ENCODE assay signal across 1 cellular context in the genomic region with DNA sequence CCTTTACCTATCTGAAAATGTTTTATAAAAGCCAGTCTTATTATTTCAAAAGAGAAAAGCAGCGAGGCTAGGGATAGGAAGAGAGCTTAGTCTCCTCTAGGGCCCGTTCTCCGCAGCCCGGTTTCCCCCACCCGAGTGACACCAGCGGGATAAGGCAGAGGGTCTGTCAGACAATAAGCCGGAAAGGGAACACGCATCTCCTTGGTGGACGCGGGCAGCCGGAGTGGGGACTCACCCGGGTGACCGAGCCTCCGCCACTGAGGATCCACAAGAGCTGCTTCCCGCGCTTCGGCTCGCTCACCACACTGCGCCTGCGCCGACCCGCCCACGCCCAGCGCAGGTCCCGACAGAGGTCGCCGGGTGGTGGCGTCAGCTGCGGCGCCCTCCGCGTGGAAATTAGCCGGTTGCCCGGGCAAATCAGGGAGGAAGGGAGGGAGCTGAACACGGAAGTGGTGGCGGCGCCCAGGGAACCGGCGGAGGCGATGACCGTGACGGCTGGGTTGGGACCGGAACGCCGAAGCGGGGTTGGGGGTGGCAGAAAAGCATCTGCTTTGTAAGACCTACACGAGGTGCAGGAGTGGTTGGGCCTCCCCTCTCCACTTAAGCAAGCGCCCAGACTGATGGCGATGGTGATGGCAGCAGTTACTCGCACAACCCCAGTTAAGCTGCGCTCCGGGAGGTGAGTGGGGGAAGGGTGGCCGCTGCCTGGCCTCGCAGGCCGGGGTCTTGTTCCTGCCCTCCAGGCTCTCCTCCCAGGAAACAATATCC.
TF ChIP-seq lines count a peak whose summit lies in the region.

A gene with protein sequence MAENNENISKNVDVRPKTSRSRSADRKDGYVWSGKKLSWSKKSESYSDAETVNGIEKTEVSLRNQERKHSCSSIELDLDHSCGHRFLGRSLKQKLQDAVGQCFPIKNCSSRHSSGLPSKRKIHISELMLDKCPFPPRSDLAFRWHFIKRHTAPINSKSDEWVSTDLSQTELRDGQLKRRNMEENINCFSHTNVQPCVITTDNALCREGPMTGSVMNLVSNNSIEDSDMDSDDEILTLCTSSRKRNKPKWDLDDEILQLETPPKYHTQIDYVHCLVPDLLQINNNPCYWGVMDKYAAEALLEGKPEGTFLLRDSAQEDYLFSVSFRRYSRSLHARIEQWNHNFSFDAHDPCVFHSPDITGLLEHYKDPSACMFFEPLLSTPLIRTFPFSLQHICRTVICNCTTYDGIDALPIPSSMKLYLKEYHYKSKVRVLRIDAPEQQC (plus strand): TSS at position 444 of the 768 bp plus-strand sequence. CDS start 15,806 bp downstream, outside the sequence.
A gene with protein sequence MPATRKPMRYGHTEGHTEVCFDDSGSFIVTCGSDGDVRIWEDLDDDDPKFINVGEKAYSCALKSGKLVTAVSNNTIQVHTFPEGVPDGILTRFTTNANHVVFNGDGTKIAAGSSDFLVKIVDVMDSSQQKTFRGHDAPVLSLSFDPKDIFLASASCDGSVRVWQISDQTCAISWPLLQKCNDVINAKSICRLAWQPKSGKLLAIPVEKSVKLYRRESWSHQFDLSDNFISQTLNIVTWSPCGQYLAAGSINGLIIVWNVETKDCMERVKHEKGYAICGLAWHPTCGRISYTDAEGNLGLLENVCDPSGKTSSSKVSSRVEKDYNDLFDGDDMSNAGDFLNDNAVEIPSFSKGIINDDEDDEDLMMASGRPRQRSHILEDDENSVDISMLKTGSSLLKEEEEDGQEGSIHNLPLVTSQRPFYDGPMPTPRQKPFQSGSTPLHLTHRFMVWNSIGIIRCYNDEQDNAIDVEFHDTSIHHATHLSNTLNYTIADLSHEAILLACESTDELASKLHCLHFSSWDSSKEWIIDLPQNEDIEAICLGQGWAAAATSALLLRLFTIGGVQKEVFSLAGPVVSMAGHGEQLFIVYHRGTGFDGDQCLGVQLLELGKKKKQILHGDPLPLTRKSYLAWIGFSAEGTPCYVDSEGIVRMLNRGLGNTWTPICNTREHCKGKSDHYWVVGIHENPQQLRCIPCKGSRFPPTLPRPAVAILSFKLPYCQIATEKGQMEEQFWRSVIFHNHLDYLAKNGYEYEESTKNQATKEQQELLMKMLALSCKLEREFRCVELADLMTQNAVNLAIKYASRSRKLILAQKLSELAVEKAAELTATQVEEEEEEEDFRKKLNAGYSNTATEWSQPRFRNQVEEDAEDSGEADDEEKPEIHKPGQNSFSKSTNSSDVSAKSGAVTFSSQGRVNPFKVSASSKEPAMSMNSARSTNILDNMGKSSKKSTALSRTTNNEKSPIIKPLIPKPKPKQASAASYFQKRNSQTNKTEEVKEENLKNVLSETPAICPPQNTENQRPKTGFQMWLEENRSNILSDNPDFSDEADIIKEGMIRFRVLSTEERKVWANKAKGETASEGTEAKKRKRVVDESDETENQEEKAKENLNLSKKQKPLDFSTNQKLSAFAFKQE (minus strand): TSS at position 307 of the 768 bp plus-strand sequence. CDS start 312 bp downstream, outside the sequence.

TF ChIP-seq in HepG2, 621 proteins besides CTCF, POLR2A, EP300 and RAD21 (continued from another document and continues in another):
- TF ChIP-seq ZNF773 (CRISPR knock-in tag; IDR thresholded peaks at IDR 0.05; ENCODE audit: borderline replicate concordance) = no peak
- no peak for TF ChIP-seq ZNF552 (CRISPR knock-in tag; IDR thresholded peaks at IDR 0.05; ENCODE audit: borderline replicate concordance)
- TF ChIP-seq, protein P1, sequence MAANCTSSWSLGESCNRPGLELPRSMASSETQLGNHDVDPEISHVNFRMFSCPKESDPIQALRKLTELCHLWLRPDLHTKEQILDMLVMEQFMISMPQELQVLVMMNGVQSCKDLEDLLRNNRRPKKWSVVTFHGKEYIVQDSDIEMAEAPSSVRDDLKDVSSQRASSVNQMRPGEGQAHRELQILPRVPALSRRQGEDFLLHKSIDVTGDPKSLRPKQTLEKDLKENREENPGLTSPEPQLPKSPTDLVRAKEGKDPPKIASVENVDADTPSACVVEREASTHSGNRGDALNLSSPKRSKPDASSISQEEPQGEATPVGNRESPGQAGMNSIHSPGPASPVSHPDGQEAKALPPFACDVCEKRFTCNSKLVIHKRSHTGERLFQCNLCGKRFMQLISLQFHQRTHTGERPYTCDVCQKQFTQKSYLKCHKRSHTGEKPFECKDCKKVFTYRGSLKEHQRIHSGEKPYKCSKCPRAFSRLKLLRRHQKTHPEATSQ (CRISPR knock-in tag; IDR thresholded peaks at IDR 0.05; ENCODE audit: borderline replicate concordance) = no peak
- TF ChIP-seq ZNF20 (CRISPR knock-in tag; IDR thresholded peaks at IDR 0.05) = no peak
- TF ChIP-seq, protein P2, sequence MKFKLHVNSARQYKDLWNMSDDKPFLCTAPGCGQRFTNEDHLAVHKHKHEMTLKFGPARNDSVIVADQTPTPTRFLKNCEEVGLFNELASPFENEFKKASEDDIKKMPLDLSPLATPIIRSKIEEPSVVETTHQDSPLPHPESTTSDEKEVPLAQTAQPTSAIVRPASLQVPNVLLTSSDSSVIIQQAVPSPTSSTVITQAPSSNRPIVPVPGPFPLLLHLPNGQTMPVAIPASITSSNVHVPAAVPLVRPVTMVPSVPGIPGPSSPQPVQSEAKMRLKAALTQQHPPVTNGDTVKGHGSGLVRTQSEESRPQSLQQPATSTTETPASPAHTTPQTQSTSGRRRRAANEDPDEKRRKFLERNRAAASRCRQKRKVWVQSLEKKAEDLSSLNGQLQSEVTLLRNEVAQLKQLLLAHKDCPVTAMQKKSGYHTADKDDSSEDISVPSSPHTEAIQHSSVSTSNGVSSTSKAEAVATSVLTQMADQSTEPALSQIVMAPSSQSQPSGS (CRISPR knock-in tag; IDR thresholded peaks at IDR 0.05) = peak; percentile 68
- TF ChIP-seq, protein P3, sequence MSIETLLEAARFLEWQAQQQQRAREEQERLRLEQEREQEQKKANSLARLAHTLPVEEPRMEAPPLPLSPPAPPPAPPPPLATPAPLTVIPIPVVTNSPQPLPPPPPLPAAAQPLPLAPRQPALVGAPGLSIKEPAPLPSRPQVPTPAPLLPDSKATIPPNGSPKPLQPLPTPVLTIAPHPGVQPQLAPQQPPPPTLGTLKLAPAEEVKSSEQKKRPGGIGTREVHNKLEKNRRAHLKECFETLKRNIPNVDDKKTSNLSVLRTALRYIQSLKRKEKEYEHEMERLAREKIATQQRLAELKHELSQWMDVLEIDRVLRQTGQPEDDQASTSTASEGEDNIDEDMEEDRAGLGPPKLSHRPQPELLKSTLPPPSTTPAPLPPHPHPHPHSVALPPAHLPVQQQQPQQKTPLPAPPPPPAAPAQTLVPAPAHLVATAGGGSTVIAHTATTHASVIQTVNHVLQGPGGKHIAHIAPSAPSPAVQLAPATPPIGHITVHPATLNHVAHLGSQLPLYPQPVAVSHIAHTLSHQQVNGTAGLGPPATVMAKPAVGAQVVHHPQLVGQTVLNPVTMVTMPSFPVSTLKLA (IDR thresholded peaks at IDR 0.05) = peak; percentile 78
- no peak for TF ChIP-seq NFRKB (IDR thresholded peaks at IDR 0.05)
- peak; percentile 52; the same call in 1 of the 2 replicates for TF ChIP-seq MED13 (CRISPR knock-in tag; IDR thresholded peaks at IDR 0.05)
- TF ChIP-seq NONO (IDR thresholded peaks at IDR 0.05) = no peak
- peak; percentile 87 for TF ChIP-seq NONO (CRISPR knock-in tag; conservative IDR thresholded peaks at IDR 0.05)
- peak; percentile 53; the same call in 1 of the 2 replicates for TF ChIP-seq TSC22D2 (CRISPR knock-in tag; IDR thresholded peaks at IDR 0.05; ENCODE audit: borderline replicate concordance)
- no peak for TF ChIP-seq GZF1 (CRISPR knock-in tag; IDR thresholded peaks at IDR 0.05)
- TF ChIP-seq, protein P4, sequence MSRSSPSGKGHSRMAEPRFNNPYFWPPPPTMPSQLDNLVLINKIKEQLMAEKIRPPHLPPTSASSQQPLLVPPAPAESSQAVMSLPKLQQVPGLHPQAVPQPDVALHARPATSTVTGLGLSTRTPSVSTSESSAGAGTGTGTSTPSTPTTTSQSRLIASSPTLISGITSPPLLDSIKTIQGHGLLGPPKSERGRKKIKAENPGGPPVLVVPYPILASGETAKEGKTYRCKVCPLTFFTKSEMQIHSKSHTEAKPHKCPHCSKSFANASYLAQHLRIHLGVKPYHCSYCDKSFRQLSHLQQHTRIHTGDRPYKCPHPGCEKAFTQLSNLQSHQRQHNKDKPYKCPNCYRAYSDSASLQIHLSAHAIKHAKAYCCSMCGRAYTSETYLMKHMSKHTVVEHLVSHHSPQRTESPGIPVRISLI (CRISPR knock-in tag; IDR thresholded peaks at IDR 0.05; ENCODE audit: borderline replicate concordance) = 0 out of 2 replicates have a peak, but pooled peaks have one; percentile 41
- TF ChIP-seq, protein P5, sequence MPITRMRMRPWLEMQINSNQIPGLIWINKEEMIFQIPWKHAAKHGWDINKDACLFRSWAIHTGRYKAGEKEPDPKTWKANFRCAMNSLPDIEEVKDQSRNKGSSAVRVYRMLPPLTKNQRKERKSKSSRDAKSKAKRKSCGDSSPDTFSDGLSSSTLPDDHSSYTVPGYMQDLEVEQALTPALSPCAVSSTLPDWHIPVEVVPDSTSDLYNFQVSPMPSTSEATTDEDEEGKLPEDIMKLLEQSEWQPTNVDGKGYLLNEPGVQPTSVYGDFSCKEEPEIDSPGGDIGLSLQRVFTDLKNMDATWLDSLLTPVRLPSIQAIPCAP (CRISPR knock-in tag; IDR thresholded peaks at IDR 0.05; ENCODE audit: low read depth) = 0 out of 2 replicates have a peak, but pooled peaks have one; percentile 43
- TF ChIP-seq ZNF331 (CRISPR knock-in tag; IDR thresholded peaks at IDR 0.05) = peak; percentile 89
- TF ChIP-seq, protein P6, sequence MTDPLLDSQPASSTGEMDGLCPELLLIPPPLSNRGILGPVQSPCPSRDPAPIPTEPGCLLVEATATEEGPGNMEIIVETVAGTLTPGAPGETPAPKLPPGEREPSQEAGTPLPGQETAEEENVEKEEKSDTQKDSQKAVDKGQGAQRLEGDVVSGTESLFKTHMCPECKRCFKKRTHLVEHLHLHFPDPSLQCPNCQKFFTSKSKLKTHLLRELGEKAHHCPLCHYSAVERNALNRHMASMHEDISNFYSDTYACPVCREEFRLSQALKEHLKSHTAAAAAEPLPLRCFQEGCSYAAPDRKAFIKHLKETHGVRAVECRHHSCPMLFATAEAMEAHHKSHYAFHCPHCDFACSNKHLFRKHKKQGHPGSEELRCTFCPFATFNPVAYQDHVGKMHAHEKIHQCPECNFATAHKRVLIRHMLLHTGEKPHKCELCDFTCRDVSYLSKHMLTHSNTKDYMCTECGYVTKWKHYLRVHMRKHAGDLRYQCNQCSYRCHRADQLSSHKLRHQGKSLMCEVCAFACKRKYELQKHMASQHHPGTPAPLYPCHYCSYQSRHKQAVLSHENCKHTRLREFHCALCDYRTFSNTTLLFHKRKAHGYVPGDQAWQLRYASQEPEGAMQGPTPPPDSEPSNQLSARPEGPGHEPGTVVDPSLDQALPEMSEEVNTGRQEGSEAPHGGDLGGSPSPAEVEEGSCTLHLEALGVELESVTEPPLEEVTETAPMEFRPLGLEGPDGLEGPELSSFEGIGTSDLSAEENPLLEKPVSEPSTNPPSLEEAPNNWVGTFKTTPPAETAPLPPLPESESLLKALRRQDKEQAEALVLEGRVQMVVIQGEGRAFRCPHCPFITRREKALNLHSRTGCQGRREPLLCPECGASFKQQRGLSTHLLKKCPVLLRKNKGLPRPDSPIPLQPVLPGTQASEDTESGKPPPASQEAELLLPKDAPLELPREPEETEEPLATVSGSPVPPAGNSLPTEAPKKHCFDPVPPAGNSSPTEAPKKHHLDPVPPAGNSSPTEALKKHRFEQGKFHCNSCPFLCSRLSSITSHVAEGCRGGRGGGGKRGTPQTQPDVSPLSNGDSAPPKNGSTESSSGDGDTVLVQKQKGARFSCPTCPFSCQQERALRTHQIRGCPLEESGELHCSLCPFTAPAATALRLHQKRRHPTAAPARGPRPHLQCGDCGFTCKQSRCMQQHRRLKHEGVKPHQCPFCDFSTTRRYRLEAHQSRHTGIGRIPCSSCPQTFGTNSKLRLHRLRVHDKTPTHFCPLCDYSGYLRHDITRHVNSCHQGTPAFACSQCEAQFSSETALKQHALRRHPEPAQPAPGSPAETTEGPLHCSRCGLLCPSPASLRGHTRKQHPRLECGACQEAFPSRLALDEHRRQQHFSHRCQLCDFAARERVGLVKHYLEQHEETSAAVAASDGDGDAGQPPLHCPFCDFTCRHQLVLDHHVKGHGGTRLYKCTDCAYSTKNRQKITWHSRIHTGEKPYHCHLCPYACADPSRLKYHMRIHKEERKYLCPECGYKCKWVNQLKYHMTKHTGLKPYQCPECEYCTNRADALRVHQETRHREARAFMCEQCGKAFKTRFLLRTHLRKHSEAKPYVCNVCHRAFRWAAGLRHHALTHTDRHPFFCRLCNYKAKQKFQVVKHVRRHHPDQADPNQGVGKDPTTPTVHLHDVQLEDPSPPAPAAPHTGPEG (CRISPR knock-in tag; IDR thresholded peaks at IDR 0.05) = no peak; the same call in 1 of the 2 replicates
- TF ChIP-seq, protein P7, sequence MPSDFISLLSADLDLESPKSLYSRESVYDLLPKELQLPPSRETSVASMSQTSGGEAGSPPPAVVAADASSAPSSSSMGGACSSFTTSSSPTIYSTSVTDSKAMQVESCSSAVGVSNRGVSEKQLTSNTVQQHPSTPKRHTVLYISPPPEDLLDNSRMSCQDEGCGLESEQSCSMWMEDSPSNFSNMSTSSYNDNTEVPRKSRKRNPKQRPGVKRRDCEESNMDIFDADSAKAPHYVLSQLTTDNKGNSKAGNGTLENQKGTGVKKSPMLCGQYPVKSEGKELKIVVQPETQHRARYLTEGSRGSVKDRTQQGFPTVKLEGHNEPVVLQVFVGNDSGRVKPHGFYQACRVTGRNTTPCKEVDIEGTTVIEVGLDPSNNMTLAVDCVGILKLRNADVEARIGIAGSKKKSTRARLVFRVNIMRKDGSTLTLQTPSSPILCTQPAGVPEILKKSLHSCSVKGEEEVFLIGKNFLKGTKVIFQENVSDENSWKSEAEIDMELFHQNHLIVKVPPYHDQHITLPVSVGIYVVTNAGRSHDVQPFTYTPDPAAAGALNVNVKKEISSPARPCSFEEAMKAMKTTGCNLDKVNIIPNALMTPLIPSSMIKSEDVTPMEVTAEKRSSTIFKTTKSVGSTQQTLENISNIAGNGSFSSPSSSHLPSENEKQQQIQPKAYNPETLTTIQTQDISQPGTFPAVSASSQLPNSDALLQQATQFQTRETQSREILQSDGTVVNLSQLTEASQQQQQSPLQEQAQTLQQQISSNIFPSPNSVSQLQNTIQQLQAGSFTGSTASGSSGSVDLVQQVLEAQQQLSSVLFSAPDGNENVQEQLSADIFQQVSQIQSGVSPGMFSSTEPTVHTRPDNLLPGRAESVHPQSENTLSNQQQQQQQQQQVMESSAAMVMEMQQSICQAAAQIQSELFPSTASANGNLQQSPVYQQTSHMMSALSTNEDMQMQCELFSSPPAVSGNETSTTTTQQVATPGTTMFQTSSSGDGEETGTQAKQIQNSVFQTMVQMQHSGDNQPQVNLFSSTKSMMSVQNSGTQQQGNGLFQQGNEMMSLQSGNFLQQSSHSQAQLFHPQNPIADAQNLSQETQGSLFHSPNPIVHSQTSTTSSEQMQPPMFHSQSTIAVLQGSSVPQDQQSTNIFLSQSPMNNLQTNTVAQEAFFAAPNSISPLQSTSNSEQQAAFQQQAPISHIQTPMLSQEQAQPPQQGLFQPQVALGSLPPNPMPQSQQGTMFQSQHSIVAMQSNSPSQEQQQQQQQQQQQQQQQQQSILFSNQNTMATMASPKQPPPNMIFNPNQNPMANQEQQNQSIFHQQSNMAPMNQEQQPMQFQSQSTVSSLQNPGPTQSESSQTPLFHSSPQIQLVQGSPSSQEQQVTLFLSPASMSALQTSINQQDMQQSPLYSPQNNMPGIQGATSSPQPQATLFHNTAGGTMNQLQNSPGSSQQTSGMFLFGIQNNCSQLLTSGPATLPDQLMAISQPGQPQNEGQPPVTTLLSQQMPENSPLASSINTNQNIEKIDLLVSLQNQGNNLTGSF (CRISPR knock-in tag; IDR thresholded peaks at IDR 0.05) = 0 out of 2 replicates have a peak, but pooled peaks have one; percentile 9
- TF ChIP-seq CREB1 (IDR thresholded peaks at IDR 0.05) = peak; percentile 94
- peak; percentile 99 for TF ChIP-seq CREB1 (CRISPR knock-in tag; IDR thresholded peaks at IDR 0.05)
- no peak for TF ChIP-seq FOXA1 (IDR thresholded peaks at IDR 0.05)
- TF ChIP-seq FOXA1 (CRISPR knock-in tag; IDR thresholded peaks at IDR 0.05) = peak; percentile 46; the same call in 1 of the 2 replicates
